ENCODE assay signal across 11 cellular contexts in the genomic region with DNA sequence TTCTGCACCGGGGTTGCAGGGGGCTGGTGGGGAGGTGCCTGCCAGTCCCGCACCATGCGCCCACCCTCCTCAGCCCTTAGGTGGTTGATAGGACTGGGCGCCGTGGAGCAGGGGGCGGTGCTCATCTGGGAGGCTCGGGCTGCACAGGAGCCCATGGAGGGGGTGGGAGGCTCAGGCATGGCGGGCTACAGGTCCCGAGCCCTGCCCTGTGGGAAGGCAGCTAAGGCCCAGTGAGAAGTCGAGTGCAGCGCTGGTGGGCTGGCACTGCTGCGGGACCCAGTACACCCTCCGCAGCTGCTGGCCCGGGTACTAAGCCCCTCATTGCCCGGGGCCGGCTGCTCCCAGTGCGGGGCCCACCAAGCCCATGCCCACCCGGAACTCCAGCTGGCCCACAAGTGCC. TPM values are rescaled to one million over a fixed set of nuclear protein-coding genes. Genes with fewer than 3 reads are reported as not detected.
"Had no signal": no experiment of that assay in that cellular context is flagged by ENCODE, and none has a peak within 500 bp of the region (broad histone marks: within the 10 kb centered on the region; RNA-seq: fewer than 3 reads in every experiment).

No MANE protein-coding gene starts in this region.

RNA-seq across cellular contexts. Expression of a gene that starts 20.4 kb away (rescaled TPM):
- total RNA-seq: activated naive CD4-positive, alpha-beta T cell treated with anti-CD3 and anti-CD28 coated beads for 36 hours; activated naive CD4-positive, alpha-beta T cell treated with anti-CD3 and anti-CD28 coated beads, Interleukin-2, amount 50 U/mL, for 72 hours; activated naive CD8-positive, alpha-beta T cell treated with anti-CD3 and anti-CD28 coated beads for 36 hours; activated naive CD8-positive, alpha-beta T cell treated with anti-CD3 and anti-CD28 coated beads, Interleukin-2, amount 10 ng/mL, durations not matched to agents 7 days and 5 days; activated T-cell treated with anti-CD3 and anti-CD28 coated beads, Interleukin-2, amount 50 U/mL, for 72 hours; activated T-helper 1 cell treated with anti-CD3 and anti-CD28 coated beads, Interleukin-12 subunit alpha, Interleukin-12 subunit beta, Interleukin-2, Interleukin-4 antibody, amounts not matched to agents 30 ng/mL and 10 ng/mL and 1 ng/mL, durations not matched to agents 14 hours and 24 hours and 36 hours; activated T-helper 2 cell treated with anti-CD3 and anti-CD28 coated beads, Interferon-gamma antibody, Interleukin-2, Interleukin-4, amounts not matched to agents 10 μg/mL and 5 μg/mL and 100 μg/mL, durations not matched to agents 14 hours and 24 hours and 36 hours; astrocyte; bronchial epithelial cell; cardiac muscle cell; cardiac septum had no signal
- polyA plus RNA-seq: cardiac muscle cell had no signal
